In the genomic region with DNA sequence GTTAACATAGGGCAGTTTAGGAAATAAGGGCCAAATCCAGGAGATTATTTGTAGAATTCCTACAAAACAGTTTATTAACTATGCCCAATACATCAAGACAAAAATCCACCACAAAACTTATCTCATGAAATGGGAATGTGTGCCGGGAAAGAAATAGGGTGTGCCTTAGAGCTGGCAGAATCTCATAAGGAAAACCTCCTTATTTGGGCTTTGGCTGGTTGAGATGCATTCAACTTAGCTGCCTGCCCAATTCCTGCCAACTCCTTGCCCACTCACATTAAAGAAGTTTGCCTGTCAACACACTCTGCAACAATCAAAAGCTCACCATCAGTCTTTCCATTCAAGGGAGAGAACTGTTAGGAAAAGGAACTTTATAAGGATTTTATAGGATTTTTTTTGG, we compare ENCODE assay signal across 22 cellular contexts.
"Had no signal": no experiment of that assay in that cellular context is flagged by ENCODE, and none has a peak within 500 bp of the region (broad histone marks: within the 10 kb centered on the region; RNA-seq: fewer than 3 reads in every experiment).

No MANE protein-coding gene starts in this region.

- H3K27ac ChIP-seq: ascending aorta, left ventricle myocardium inferior, testis, uterus, WERI-Rb-1 had no signal

- H3K4me3 ChIP-seq: ascending aorta, left ventricle myocardium inferior, testis, uterus had no signal

- H3K36me3 Mint-ChIP-seq: activated naive CD4-positive, alpha-beta T cell treated with anti-CD3 and anti-CD28 coated beads, Interleukin-2, amount 50 U/mL, for 24 hours; mesothelial cell of epicardium; natural killer cell; stimulated activated memory B cell treated with anti-CD40 and anti-IgM and Interleukin-4, amounts not matched to agents 10 μg/mL and 1 μg/mL and 100 μg/mL, for 72 hours had no signal

- H3K4me1 Mint-ChIP-seq: activated naive CD4-positive, alpha-beta T cell treated with anti-CD3 and anti-CD28 coated beads, Interleukin-2, amount 50 U/mL, for 24 hours; mesothelial cell of epicardium; natural killer cell; stimulated activated memory B cell treated with anti-CD40 and anti-IgM and Interleukin-4, amounts not matched to agents 10 μg/mL and 1 μg/mL and 100 μg/mL, for 72 hours had no signal

- H3K9me3 Mint-ChIP-seq: activated naive CD4-positive, alpha-beta T cell treated with anti-CD3 and anti-CD28 coated beads, Interleukin-2, amount 50 U/mL, for 24 hours; mesothelial cell of epicardium had no signal

- H3K4me3 Mint-ChIP-seq: activated naive CD4-positive, alpha-beta T cell treated with anti-CD3 and anti-CD28 coated beads, Interleukin-2, amount 50 U/mL, for 24 hours; mesothelial cell of epicardium; natural killer cell; stimulated activated memory B cell treated with anti-CD40 and anti-IgM and Interleukin-4, amounts not matched to agents 10 μg/mL and 1 μg/mL and 100 μg/mL, for 72 hours had no signal

- FAIRE-seq: bronchial epithelial cell, frontal cortex, TTC549 had no signal

- H3K27me3 Mint-ChIP-seq: activated naive CD4-positive, alpha-beta T cell treated with anti-CD3 and anti-CD28 coated beads, Interleukin-2, amount 50 U/mL, for 24 hours; stimulated activated memory B cell treated with anti-CD40 and anti-IgM and Interleukin-4, amounts not matched to agents 10 μg/mL and 1 μg/mL and 100 μg/mL, for 72 hours had no signal

- H3K36me3 ChIP-seq: ascending aorta, left ventricle myocardium inferior, uterus, WERI-Rb-1 had no signal

- H3K4me1 ChIP-seq: left ventricle myocardium inferior, testis, uterus had no signal

- H3K9me3 ChIP-seq: ascending aorta, left ventricle myocardium inferior, testis, uterus had no signal

- H3K27me3 ChIP-seq: ascending aorta, testis, uterus had no signal

- DNase-seq: activated CD4-positive, alpha-beta T cell treated with anti-CD3 and anti-CD28 coated beads for 1 hour; activated gamma-delta T cell treated with Interleukin-2 at 50 U/mL for 16 hours; activated T-cell treated with anti-CD3 and anti-CD28 coated beads, Interleukin-2, amount 50 U/mL, for 1 hour; cortex of kidney; glutamatergic neuron; hippocampal formation; left ventricle myocardium inferior; mammary epithelial cell; natural killer cell; right cardiac atrium; T-helper 1 cell; testis; trophoblast cell; uterus; WERI-Rb-1 had no signal

- H3K27ac Mint-ChIP-seq: activated naive CD4-positive, alpha-beta T cell treated with anti-CD3 and anti-CD28 coated beads, Interleukin-2, amount 50 U/mL, for 24 hours; mesothelial cell of epicardium; natural killer cell; stimulated activated memory B cell treated with anti-CD40 and anti-IgM and Interleukin-4, amounts not matched to agents 10 μg/mL and 1 μg/mL and 100 μg/mL, for 72 hours had no signal

- ATAC-seq: natural killer cell; right cardiac atrium; stimulated activated memory B cell treated with anti-CD40 and anti-IgM and Interleukin-4, amounts not matched to agents 10 μg/mL and 1 μg/mL and 100 μg/mL, for 72 hours had no signal
